Comparison of ENCODE assay signal across 24 cellular contexts in the genomic region with DNA sequence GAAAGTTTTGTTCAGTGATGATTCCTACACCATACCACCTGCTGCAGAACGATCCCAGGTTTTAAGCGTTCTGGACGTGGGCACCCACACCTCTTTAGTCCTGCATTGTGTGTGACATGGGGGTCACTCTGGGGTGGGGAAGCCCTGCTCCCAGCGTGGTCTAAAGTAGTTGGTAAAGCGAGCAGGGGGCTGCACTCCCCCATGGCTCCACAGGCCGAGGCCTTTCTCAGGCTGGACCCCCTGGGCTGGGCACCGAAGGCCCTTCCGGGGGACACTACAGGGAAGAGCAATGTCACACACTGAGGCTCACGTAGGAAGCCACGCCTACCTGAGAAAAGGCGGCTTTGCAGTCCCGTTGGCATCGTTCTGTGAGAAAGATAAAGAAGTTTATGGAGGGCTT. TPM values are rescaled to one million over a fixed set of nuclear protein-coding genes. Genes with fewer than 3 reads are reported as not detected.
DNase-seq lines count a peak whose midpoint lies in the region; ATAC-seq, FAIRE-seq and TF ChIP-seq lines count a peak whose summit lies in the region.
"Had no signal": no experiment of that assay in that cellular context is flagged by ENCODE, and none has a peak within 500 bp of the region (broad histone marks: within the 10 kb centered on the region; RNA-seq: fewer than 3 reads in every experiment).

No MANE protein-coding gene starts in this region.

- H2AFZ ChIP-seq in endothelial cell of umbilical vein (ENCODE audit: low read depth, low read length): no peak overlapping the region

- DNase-seq in RWPE1 (ENCODE audit: low spot score): no peak
- no peak for DNase-seq in endothelial cell of umbilical vein (ENCODE audit: low read depth, low spot score)
- DNase-seq in NCI-H748 treated with DMSO at 0.1 percent for 48 hours (lab: John Stamatoyannopoulos, UW): no peak
- DNase-seq in upper lobe of left lung: no peak
- DNase-seq: AML-193; Calu3; CD8-positive, alpha-beta memory T cell; DMS153; DND-41; GOT3; HCEC 1CT; NCI-H1048; NCI-H1417; NCI-H1694; NCI-H2029 treated with DMSO at 0.1 percent for 48 hours; NCI-H446 treated with DMSO at 0.1 percent for 48 hours; NCI-H526; Peyer's patch; SK-N-SH had no signal

- CTCF ChIA-PET in RWPE1 (lab: Yijun Ruan, JAX) (interaction anchor here (0.7 to 1.1 kb wide), 3 partner anchors 77 to 548 kb away, joined by 3 to 7 read pairs (median 3); partner anchors contain the start of gene BAIAP2L1), endothelial cell of umbilical vein (lab: Charles Lee) (interaction anchor here (1.1 to 3.7 kb wide), 4 partner anchors 27 to 547 kb away, joined by 6 to 18 read pairs (median 9); partner anchors contain the start of gene BAIAP2L1)

- H3K4me1 ChIP-seq in BLaER1 treated with 17β-estradiol and CSF1 and Interleukin-3, amounts not matched to agents 10 nM and 100 nM: peaks cover 45 to 72% (median 61%) of the 10 kb centered on the region in 10 experiments
- H3K4me1 ChIP-seq in endothelial cell of umbilical vein (ENCODE audit: control insufficient read depth, extremely low read depth, insufficient read depth, low read length): no peaks in the 10 kb centered on the region
- peaks cover 22 to 24% of the 10 kb centered on the region in 2 experiments for H3K4me1 ChIP-seq in neutrophil (ENCODE audit: control insufficient read depth in 1 of 2, insufficient read depth in 1 of 2, low read depth in 1 of 2, low read length in 1 of 2)
- H3K4me1 ChIP-seq in upper lobe of left lung: peaks cover 12 to 19% (median 15%) of the 10 kb centered on the region in 4 donors

- H3K9me1 ChIP-seq in endothelial cell of umbilical vein (replicated peaks; ENCODE audit: control insufficient read depth, extremely low read depth, insufficient read depth, low read length): no peaks in the 10 kb centered on the region

- POLR2A ChIA-PET in RWPE1 (lab: Yijun Ruan, JAX; ENCODE audit: low non-redundant PET) (no interaction called here), endothelial cell of umbilical vein (lab: Charles Lee) (no interaction called here)

- H4K20me1 ChIP-seq in BLaER1 treated with 17β-estradiol and CSF1 and Interleukin-3, amounts not matched to agents 10 nM and 100 nM: peaks cover 66 to 100% (median 87%) of the 10 kb centered on the region in 11 experiments
- H4K20me1 ChIP-seq in endothelial cell of umbilical vein (replicated peaks; ENCODE audit: control insufficient read depth, extremely low read depth, insufficient read depth, low read length): peaks cover 2% of the 10 kb centered on the region

- intact Hi-C loops in endothelial cell of umbilical vein (cut with micrococcal nuclease): loop anchor here (10.0 kb wide), 1 partner anchor 541 kb away; no protein-coding TSS in a partner anchor

- H3K4me3 ChIP-seq in BLaER1 treated with 17β-estradiol and CSF1 and Interleukin-3, amounts not matched to agents 10 nM and 100 nM: no peak overlapping the region
- H3K4me3 ChIP-seq in endothelial cell of umbilical vein (replicated peaks in 1 of 3; ENCODE audit: insufficient read depth in 1 of 3, low read depth in 1 of 3, low read length in 3 of 3): no peak overlapping the region
- no peak overlapping the region for H3K4me3 ChIP-seq in neutrophil (ENCODE audit: low read depth in 1 of 2, low read length in 1 of 2)
- H3K4me3 ChIP-seq in upper lobe of left lung: no peak overlapping the region
- H3K4me3 ChIP-seq: Peyer's patch had no signal

- no peaks in the 10 kb centered on the region for H3K9me3 ChIP-seq in BLaER1 treated with 17β-estradiol and CSF1 and Interleukin-3, amounts not matched to agents 10 nM and 100 nM (replicated peaks in 1 of 11)
- H3K9me3 ChIP-seq in endothelial cell of umbilical vein (replicated peaks; ENCODE audit: control insufficient read depth, insufficient read depth, low read length) (no peaks in the 10 kb centered on the region), neutrophil (no peaks in the 10 kb centered on the region), upper lobe of left lung (no peaks in the 10 kb centered on the region)
- H3K9me3 ChIP-seq: Peyer's patch, SK-N-SH had no signal

- no peaks in the 10 kb centered on the region for H3K27me3 ChIP-seq in BLaER1 treated with 17β-estradiol and CSF1 and Interleukin-3, amounts not matched to agents 10 nM and 100 nM
- H3K27me3 ChIP-seq in endothelial cell of umbilical vein (ENCODE audit: control insufficient read depth in 2 of 2, insufficient read depth in 2 of 2, low read length in 2 of 2) (no peaks in the 10 kb centered on the region), neutrophil (no peaks in the 10 kb centered on the region), upper lobe of left lung (no peaks in the 10 kb centered on the region)
- H3K27me3 ChIP-seq: Peyer's patch had no signal

- WGBS in upper lobe of left lung, 2 donors: 84 to 87% methylated on average over 11 to 13 of the region's 13 CpGs

- no peak for ATAC-seq in GM21390 (IDR thresholded peaks at IDR 0.05; ENCODE audit: unreplicated experiment)
- ATAC-seq in GM18858 (IDR thresholded peaks at IDR 0.05; ENCODE audit: unreplicated experiment): no peak
- no peak for ATAC-seq in upper lobe of left lung (ENCODE audit: low FRiP score in 2 of 2)

- no peak for FAIRE-seq in endothelial cell of umbilical vein (lab: Jason Lieb, UNC)
- FAIRE-seq: A204.1 had no signal

- TF ChIP-seq CTCF in RWPE1 (conservative IDR thresholded peaks at IDR 0.05; ENCODE audit: low read depth) (no peak), endothelial cell of umbilical vein (IDR thresholded peaks at IDR 0.05; ENCODE audit: extremely low read depth in 1 of 2, insufficient read depth in 1 of 2, low read depth in 1 of 2, low read length in 2 of 2) (no peak), neutrophil (IDR thresholded peaks at IDR 0.05) (no peak), upper lobe of left lung (IDR thresholded peaks at IDR 0.05) (no peak)

- peaks cover 36% of the 10 kb centered on the region for H3K79me2 ChIP-seq in endothelial cell of umbilical vein (ENCODE audit: control insufficient read depth, insufficient read depth, low read length)

- dilution Hi-C loops in endothelial cell of umbilical vein (cut with MboI; ENCODE audit: extremely low pct_ligation_motif_present, low sequenced_read_pairs): no loop called here

- peaks cover 33 to 78% (median 48%) of the 10 kb centered on the region in 11 experiments for H3K36me3 ChIP-seq in BLaER1 treated with 17β-estradiol and CSF1 and Interleukin-3, amounts not matched to agents 10 nM and 100 nM
- peaks cover 2 to 36% of the 10 kb centered on the region in 2 experiments for H3K36me3 ChIP-seq in endothelial cell of umbilical vein (ENCODE audit: control insufficient read depth in 2 of 2, extremely low read depth in 1 of 2, insufficient read depth in 2 of 2, low read length in 2 of 2)
- H3K36me3 ChIP-seq in neutrophil: peaks cover 94% of the 10 kb centered on the region
- peaks cover 26 to 80% (median 47%) of the 10 kb centered on the region in 4 donors for H3K36me3 ChIP-seq in upper lobe of left lung

- H3K4me2 ChIP-seq in BLaER1 treated with 17β-estradiol and CSF1 and Interleukin-3, amounts not matched to agents 10 nM and 100 nM: peak overlapping the region; percentile 67 to 86 (median 76)
- no peak overlapping the region for H3K4me2 ChIP-seq in endothelial cell of umbilical vein (ENCODE audit: insufficient read depth, low read length)
- H3K4me2 ChIP-seq: SK-N-SH had no signal

- H3K27ac ChIP-seq in BLaER1 treated with 17β-estradiol and CSF1 and Interleukin-3, amounts not matched to agents 10 nM and 100 nM: peak overlapping the region in 8 of 11 experiments; percentile 23 to 47 (median 40); a peak in 10 of 22 replicates
- H3K27ac ChIP-seq in RWPE1: peak overlapping the region; percentile 68
- no peak overlapping the region for H3K27ac ChIP-seq in endothelial cell of umbilical vein (ENCODE audit: insufficient read depth, low read depth, low read length)
- H3K27ac ChIP-seq in neutrophil: peak overlapping the region; percentile 50
- H3K27ac ChIP-seq in upper lobe of left lung: no peak overlapping the region

- peak overlapping the region; percentile 10 to 64 (median 48); a peak in 16 of 22 replicates for H3K9ac ChIP-seq in BLaER1 treated with 17β-estradiol and CSF1 and Interleukin-3, amounts not matched to agents 10 nM and 100 nM
- no peak overlapping the region for H3K9ac ChIP-seq in endothelial cell of umbilical vein (replicated peaks; ENCODE audit: extremely low read depth, insufficient read depth, low read length)
- H3K9ac ChIP-seq: SK-N-SH had no signal

- no peak for TF ChIP-seq EP300 in upper lobe of left lung (IDR thresholded peaks at IDR 0.05)

- no peak for TF ChIP-seq POLR2A in endothelial cell of umbilical vein (IDR thresholded peaks at IDR 0.05; ENCODE audit: low read depth, low read length)
- no peak for TF ChIP-seq POLR2A in upper lobe of left lung (IDR thresholded peaks at IDR 0.05)

- BruUV-seq in endothelial cell of umbilical vein (replicated peaks; lab: Mats Ljungman, UMichigan): no TSS peak

TF ChIP-seq in endothelial cell of umbilical vein, 7 proteins besides CTCF, POLR2A, EP300 and RAD21:
- TF ChIP-seq EZH2 (IDR thresholded peaks at IDR 0.05; ENCODE audit: borderline replicate concordance, low read depth, low read length, severe bottlenecking) (no peak), POLR2AphosphoS5 (IDR thresholded peaks at IDR 0.05; ENCODE audit: insufficient read depth, low read depth, low read length) (peak; percentile 13)

RNA-seq across cellular contexts. Expression of gene BRI3, which starts 12.3 kb away (rescaled TPM):
- total RNA-seq in endothelial cell of umbilical vein: 284 and 317 TPM in 2 replicates
- polyA plus RNA-seq in endothelial cell of umbilical vein: 214 and 223 TPM in 2 replicates
- 168 and 172 TPM in 2 replicates for polyA plus RNA-seq in endothelial cell of umbilical vein (2011; cell fraction: cytosol; rRNA removed)
- polyA plus RNA-seq in endothelial cell of umbilical vein (2011; cell fraction: nucleus; rRNA removed): 57.3 and 67.5 TPM in 2 replicates
- polyA plus RNA-seq in endothelial cell of umbilical vein (2012): 224 and 245 TPM in 2 replicates
- 93.6 and 113 TPM in 2 replicates for polyA minus RNA-seq in endothelial cell of umbilical vein
- polyA minus RNA-seq in endothelial cell of umbilical vein (2011; cell fraction: cytosol; rRNA and poly(A)+ RNA removed): 39.4 TPM
- 41.2 and 44.6 TPM in 2 replicates for polyA minus RNA-seq in endothelial cell of umbilical vein (2011; cell fraction: nucleus; rRNA and poly(A)+ RNA removed)
- total RNA-seq in upper lobe of left lung: 100 to 1,000 TPM; 113 to 703 (median 143) TPM

RNA-seq across cellular contexts. Expression of gene TECPR1, which starts 41.7 kb away (rescaled TPM):
- 84.9 and 97.5 TPM in 2 replicates for total RNA-seq in endothelial cell of umbilical vein
- 11.8 and 12.3 TPM in 2 replicates for polyA plus RNA-seq in endothelial cell of umbilical vein
- 10.2 and 11.5 TPM in 2 replicates for polyA plus RNA-seq in endothelial cell of umbilical vein (2011; cell fraction: cytosol; rRNA removed)
- 47.5 and 65.1 TPM in 2 replicates for polyA plus RNA-seq in endothelial cell of umbilical vein (2011; cell fraction: nucleus; rRNA removed)
- 30.2 and 32.1 TPM in 2 replicates for polyA plus RNA-seq in endothelial cell of umbilical vein (2012)
- 28.8 and 56.2 TPM in 2 replicates for polyA minus RNA-seq in endothelial cell of umbilical vein
- 4.0 TPM for polyA minus RNA-seq in endothelial cell of umbilical vein (2011; cell fraction: cytosol; rRNA and poly(A)+ RNA removed)
- 28.0 and 44.2 TPM in 2 replicates for polyA minus RNA-seq in endothelial cell of umbilical vein (2011; cell fraction: nucleus; rRNA and poly(A)+ RNA removed)
- total RNA-seq in upper lobe of left lung: 100 to 1,000 TPM in 1 of 6 donors, 10 to 100 TPM in 5; 16.6 to 101 (median 55.0) TPM

Comparison
In these comparisons a context has a peak if more than half of its experiments do, and no peak if none do; other contexts are left out.
1. H3K27ac ChIP-seq: peak in BLaER1 treated with 17β-estradiol and CSF1 and Interleukin-3, amounts not matched to agents 10 nM and 100 nM (8 of 11), RWPE1 (single experiment) and neutrophil (single experiment); none in endothelial cell of umbilical vein (single experiment) and upper lobe of left lung (0 of 4).